8 cellular contexts compared by ENCODE assay signal in the genomic region with DNA sequence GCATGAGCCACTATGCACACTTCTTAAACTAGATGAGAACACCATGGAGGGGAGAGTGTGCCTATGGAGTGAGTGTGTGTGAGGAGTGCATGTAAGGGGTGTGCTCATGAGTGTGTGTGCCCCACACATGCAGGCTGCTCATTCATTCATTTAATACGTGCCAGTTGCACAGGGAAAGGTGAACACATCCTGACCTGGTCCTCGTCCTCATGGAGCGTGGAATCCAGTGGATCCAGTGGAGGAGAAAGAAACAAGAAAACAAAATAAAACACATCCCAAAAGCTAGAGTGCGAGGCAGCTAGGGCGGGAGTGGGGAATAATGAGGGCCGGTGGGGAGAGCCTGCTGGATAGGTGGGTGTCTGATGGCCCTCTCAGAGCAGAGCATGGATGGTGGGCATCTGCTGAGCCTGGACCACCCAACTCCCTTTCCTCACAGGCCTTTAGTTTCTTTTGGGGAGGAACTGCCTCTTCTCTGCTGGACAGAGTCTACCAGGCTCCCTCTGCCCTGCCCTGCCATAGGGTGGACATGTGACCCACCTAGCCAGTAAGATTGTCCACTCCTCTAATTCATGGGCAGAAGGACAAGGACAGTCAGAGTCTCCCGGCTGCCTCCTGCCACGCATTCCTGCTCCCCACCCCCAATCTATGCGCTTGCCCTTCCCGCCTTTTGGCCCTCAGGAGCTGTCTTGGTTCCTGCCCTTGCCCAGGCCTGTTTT.
DNase-seq lines count a peak whose midpoint lies in the region; ATAC-seq and TF ChIP-seq lines count a peak whose summit lies in the region.

No MANE protein-coding gene starts in this region.

- in situ Hi-C loops in brain microvascular endothelial cell (cut with HindIII; ENCODE audit: low pct_ligation_motif_present, low sequenced_read_pairs), result no loop called here

- peak overlapping the region in 4 of 5 donors; percentile 22 to 44 (median 32) for H3K9ac ChIP-seq in subcutaneous abdominal adipose tissue (ENCODE audit: low read length in 5 of 5)

- H3K9me3 ChIP-seq in left lung (no peaks in the 10 kb centered on the region), subcutaneous abdominal adipose tissue (ENCODE audit: control insufficient read depth in 5 of 5, low read length in 5 of 5) (no peaks in the 10 kb centered on the region)

- H3K36me3 ChIP-seq in brain microvascular endothelial cell (replicated peaks) (peaks cover 13% of the 10 kb centered on the region), left lung (peaks cover 0 to 8% of the 10 kb centered on the region in 2 donors), subcutaneous abdominal adipose tissue (ENCODE audit: control insufficient read depth in 5 of 5, insufficient read depth in 5 of 5, low read length in 5 of 5) (peaks cover 4 to 41% (median 32%) of the 10 kb centered on the region in 5 donors)

- TF ChIP-seq CTCF in brain microvascular endothelial cell (IDR thresholded peaks at IDR 0.05; ENCODE audit: low read depth, low read length, missing control alignments) (no peak), left lung (IDR thresholded peaks at IDR 0.05) (no peak)

- TF ChIP-seq RAD21 in Ishikawa (IDR thresholded peaks at IDR 0.05; ENCODE audit: low read depth), result no peak

- H3K4me1 ChIP-seq in left lung (peaks cover 0 to 24% of the 10 kb centered on the region in 2 donors), subcutaneous abdominal adipose tissue (ENCODE audit: control insufficient read depth in 5 of 5, insufficient read depth in 5 of 5, low read length in 5 of 5) (peaks cover 2 to 35% (median 21%) of the 10 kb centered on the region in 5 donors)

- no peak for TF ChIP-seq EP300 in Ishikawa (IDR thresholded peaks at IDR 0.05; ENCODE audit: borderline replicate concordance)

- intact Hi-C loops in left lung (cut with DNase I), result no loop called here

- H3K4me3 ChIP-seq in brain microvascular endothelial cell (ENCODE audit: low read depth, low read length) (no peak overlapping the region), left lung (no peak overlapping the region), subcutaneous abdominal adipose tissue (ENCODE audit: low read depth in 1 of 5, low read length in 5 of 5) (no peak overlapping the region)

- ATAC-seq in left lung, result peak; percentile 14
- ATAC-seq in HG03469 (IDR thresholded peaks at IDR 0.05; ENCODE audit: unreplicated experiment), result no peak

- no peaks in the 10 kb centered on the region for H3K27me3 ChIP-seq in brain microvascular endothelial cell (replicated peaks)
- H3K27me3 ChIP-seq in left lung, result no peaks in the 10 kb centered on the region
- no peaks in the 10 kb centered on the region for H3K27me3 ChIP-seq in subcutaneous abdominal adipose tissue (ENCODE audit: control insufficient read depth in 5 of 5, insufficient read depth in 4 of 5, low read length in 5 of 5)

- H3K27ac ChIP-seq in brain microvascular endothelial cell, result peak overlapping the region; percentile 71
- H3K27ac ChIP-seq in left lung, result peak overlapping the region; percentile 75 to 80
- H3K27ac ChIP-seq in subcutaneous abdominal adipose tissue (ENCODE audit: low read depth, low read length), result peak overlapping the region; percentile 89

- DNase-seq in brain microvascular endothelial cell, result no peak
- DNase-seq in left lung, result no peak
- no peak for DNase-seq in stimulated activated naive CD4-positive, alpha-beta T cell treated with Interleukin-2 at 50 U/mL for 16 hours (lab: John Stamatoyannopoulos, UW)
- no peak for DNase-seq in NOMO-1 (lab: John Stamatoyannopoulos, UW; ENCODE audit: unreplicated experiment in 2 of 2)
- DNase-seq in NCI-H2227 (lab: John Stamatoyannopoulos, UW; ENCODE audit: unreplicated experiment), result no peak

TF ChIP-seq in Ishikawa, 13 proteins besides CTCF, POLR2A, EP300 and RAD21:
- TF ChIP-seq ZBTB7A (IDR thresholded peaks at IDR 0.05; ENCODE audit: low read depth) (no peak), FOXM1 (IDR thresholded peaks at IDR 0.05; ENCODE audit: borderline replicate concordance, low read depth) (no peak), NFIC (IDR thresholded peaks at IDR 0.05) (no peak), YY1 (IDR thresholded peaks at IDR 0.05; ENCODE audit: low read depth) (no peak), CEBPB (IDR thresholded peaks at IDR 0.05) (no peak), TEAD4 (IDR thresholded peaks at IDR 0.05) (no peak), CREB1 (IDR thresholded peaks at IDR 0.05; ENCODE audit: low read depth) (no peak), TAF1 (IDR thresholded peaks at IDR 0.05; ENCODE audit: low read depth) (no peak), EGR1 (IDR thresholded peaks at IDR 0.05) (no peak), TCF12 (IDR thresholded peaks at IDR 0.05; ENCODE audit: low read depth) (no peak)
- TF ChIP-seq, protein P1, sequence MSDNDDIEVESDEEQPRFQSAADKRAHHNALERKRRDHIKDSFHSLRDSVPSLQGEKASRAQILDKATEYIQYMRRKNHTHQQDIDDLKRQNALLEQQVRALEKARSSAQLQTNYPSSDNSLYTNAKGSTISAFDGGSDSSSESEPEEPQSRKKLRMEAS (IDR thresholded peaks at IDR 0.05), result no peak
- TF ChIP-seq, protein P2, sequence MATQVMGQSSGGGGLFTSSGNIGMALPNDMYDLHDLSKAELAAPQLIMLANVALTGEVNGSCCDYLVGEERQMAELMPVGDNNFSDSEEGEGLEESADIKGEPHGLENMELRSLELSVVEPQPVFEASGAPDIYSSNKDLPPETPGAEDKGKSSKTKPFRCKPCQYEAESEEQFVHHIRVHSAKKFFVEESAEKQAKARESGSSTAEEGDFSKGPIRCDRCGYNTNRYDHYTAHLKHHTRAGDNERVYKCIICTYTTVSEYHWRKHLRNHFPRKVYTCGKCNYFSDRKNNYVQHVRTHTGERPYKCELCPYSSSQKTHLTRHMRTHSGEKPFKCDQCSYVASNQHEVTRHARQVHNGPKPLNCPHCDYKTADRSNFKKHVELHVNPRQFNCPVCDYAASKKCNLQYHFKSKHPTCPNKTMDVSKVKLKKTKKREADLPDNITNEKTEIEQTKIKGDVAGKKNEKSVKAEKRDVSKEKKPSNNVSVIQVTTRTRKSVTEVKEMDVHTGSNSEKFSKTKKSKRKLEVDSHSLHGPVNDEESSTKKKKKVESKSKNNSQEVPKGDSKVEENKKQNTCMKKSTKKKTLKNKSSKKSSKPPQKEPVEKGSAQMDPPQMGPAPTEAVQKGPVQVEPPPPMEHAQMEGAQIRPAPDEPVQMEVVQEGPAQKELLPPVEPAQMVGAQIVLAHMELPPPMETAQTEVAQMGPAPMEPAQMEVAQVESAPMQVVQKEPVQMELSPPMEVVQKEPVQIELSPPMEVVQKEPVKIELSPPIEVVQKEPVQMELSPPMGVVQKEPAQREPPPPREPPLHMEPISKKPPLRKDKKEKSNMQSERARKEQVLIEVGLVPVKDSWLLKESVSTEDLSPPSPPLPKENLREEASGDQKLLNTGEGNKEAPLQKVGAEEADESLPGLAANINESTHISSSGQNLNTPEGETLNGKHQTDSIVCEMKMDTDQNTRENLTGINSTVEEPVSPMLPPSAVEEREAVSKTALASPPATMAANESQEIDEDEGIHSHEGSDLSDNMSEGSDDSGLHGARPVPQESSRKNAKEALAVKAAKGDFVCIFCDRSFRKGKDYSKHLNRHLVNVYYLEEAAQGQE (IDR thresholded peaks at IDR 0.05; ENCODE audit: low read depth), result peak; percentile 55; the same call in 1 of the 2 replicates
- TF ChIP-seq, protein P3, sequence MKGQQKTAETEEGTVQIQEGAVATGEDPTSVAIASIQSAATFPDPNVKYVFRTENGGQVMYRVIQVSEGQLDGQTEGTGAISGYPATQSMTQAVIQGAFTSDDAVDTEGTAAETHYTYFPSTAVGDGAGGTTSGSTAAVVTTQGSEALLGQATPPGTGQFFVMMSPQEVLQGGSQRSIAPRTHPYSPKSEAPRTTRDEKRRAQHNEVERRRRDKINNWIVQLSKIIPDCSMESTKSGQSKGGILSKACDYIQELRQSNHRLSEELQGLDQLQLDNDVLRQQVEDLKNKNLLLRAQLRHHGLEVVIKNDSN (IDR thresholded peaks at IDR 0.05), result peak; percentile 77
TF ChIP-seq in Ishikawa: peak in this region for 2.
